Comparison of ENCODE assay signal across 23 cellular contexts in genomic region chr11:64278576-64279190, GRCh38. TPM values are rescaled to one million over a fixed set of nuclear protein-coding genes. Genes with fewer than 3 reads are reported as not detected.
DNase-seq lines count a peak whose midpoint lies in the region; ATAC-seq and TF ChIP-seq lines count a peak whose summit lies in the region.
"Had no signal": no experiment of that assay in that cellular context is flagged by ENCODE, and none has a peak within 500 bp of the region (broad histone marks: within the 10 kb centered on the region; RNA-seq: fewer than 3 reads in every experiment).

No MANE protein-coding gene starts in this region.

- H3K27me3 ChIP-seq in neural progenitor cell: no peaks in the 10 kb centered on the region
- H3K27me3 ChIP-seq: BE2C, MG63 had no signal

- H3K36me3 Mint-ChIP-seq in activated CD8-positive, alpha-beta T cell treated with anti-CD3 and anti-CD28 coated beads, Interleukin-2, amount 10 ng/mL, durations not matched to agents 7 days and 5 days (ENCODE audit: low read depth): peaks cover 32% of the 10 kb centered on the region
- H3K36me3 Mint-ChIP-seq in activated CD8-positive, alpha-beta T cell treated with anti-CD3 and anti-CD28 coated beads for 36 hours (ENCODE audit: low read depth): peaks cover 6% of the 10 kb centered on the region
- H3K36me3 Mint-ChIP-seq in dendritic cell treated with granulocyte-macrophage colony-stimulating factor and Interleukin-4, amounts not matched to agents 40 ng/mL and 50 ng/mL, for 4 days (ENCODE audit: low read depth): peaks cover 76% of the 10 kb centered on the region
- H3K36me3 Mint-ChIP-seq in neural progenitor cell: peaks cover 12% of the 10 kb centered on the region

- DNase-seq in activated CD8-positive, alpha-beta T cell treated with anti-CD3 and anti-CD28 coated beads, Interleukin-2, amount 10 ng/mL, durations not matched to agents 7 days and 5 days: no peak
- DNase-seq in activated CD8-positive, alpha-beta T cell treated with anti-CD3 and anti-CD28 coated beads for 36 hours: no peak
- DNase-seq in neural progenitor cell (ENCODE audit: low spot score): no peak
- no peak for DNase-seq in germinal center (ENCODE audit: low spot score)
- DNase-seq in T1000 (lab: John Stamatoyannopoulos, UW): no peak
- DNase-seq: BE2C; CD4-positive, CD25-positive, alpha-beta regulatory T cell; COR-L47; DMS 273 treated with DMSO at 0.1 percent for 48 hours; DND-41; Karpas-422; MG63; NCI-H1048; NCI-H1436 treated with DMSO at 0.1 percent for 48 hours; NCI-H2029; NCI-H345; NCI-H526 had no signal

- H3K4me3 ChIP-seq in neural progenitor cell: no peak overlapping the region
- H3K4me3 ChIP-seq: MG63 had no signal

- H2AFZ ChIP-seq in neural progenitor cell (replicated peaks): no peak overlapping the region

- H3K4me1 ChIP-seq in neural progenitor cell: no peaks in the 10 kb centered on the region
- H3K4me1 ChIP-seq: BE2C had no signal

- peaks cover 3% of the 10 kb centered on the region for H3K79me2 ChIP-seq in neural progenitor cell (ENCODE audit: low read depth)

- CTCF ChIA-PET in activated CD8-positive, alpha-beta T cell treated with anti-CD3 and anti-CD28 coated beads, Interleukin-2, amount 10 ng/mL, durations not matched to agents 7 days and 5 days (lab: Charles Lee): interaction anchor here (15.6 kb wide), 1 partner anchor 24 kb away, joined by 148 read pairs; the partner anchor contains the start of genes CATSPERZ and ESRRA
- CTCF ChIA-PET in activated CD8-positive, alpha-beta T cell treated with anti-CD3 and anti-CD28 coated beads for 36 hours (lab: Charles Lee): interaction anchor here (1.4 to 3.4 kb wide), 3 partner anchors 23 to 74 kb away, joined by 3 to 15 read pairs (median 4); partner anchors contain the start of gene CATSPERZ

- intact Hi-C loops in activated CD8-positive, alpha-beta T cell treated with anti-CD3 and anti-CD28 coated beads for 36 hours (cut with micrococcal nuclease): no loop called here
- intact Hi-C loops in dendritic cell treated with granulocyte-macrophage colony-stimulating factor and Interleukin-4, amounts not matched to agents 40 ng/mL and 50 ng/mL, for 4 days (cut with micrococcal nuclease): no loop called here

- no peaks in the 10 kb centered on the region for H3K9me3 ChIP-seq in neural progenitor cell (ENCODE audit: low read depth)
- H3K9me3 ChIP-seq: BE2C, MG63 had no signal

- no peaks in the 10 kb centered on the region for H3K36me3 ChIP-seq in neural progenitor cell
- H3K36me3 ChIP-seq: BE2C had no signal

- no peak overlapping the region for H3K27ac Mint-ChIP-seq in activated CD8-positive, alpha-beta T cell treated with anti-CD3 and anti-CD28 coated beads, Interleukin-2, amount 10 ng/mL, durations not matched to agents 7 days and 5 days
- no peak overlapping the region for H3K27ac Mint-ChIP-seq in activated CD8-positive, alpha-beta T cell treated with anti-CD3 and anti-CD28 coated beads for 36 hours
- H3K27ac Mint-ChIP-seq in dendritic cell treated with granulocyte-macrophage colony-stimulating factor and Interleukin-4, amounts not matched to agents 40 ng/mL and 50 ng/mL, for 4 days: peak overlapping the region; percentile 19
- no peak overlapping the region for H3K27ac Mint-ChIP-seq in neural progenitor cell
- H3K27ac Mint-ChIP-seq: CD4-positive, CD25-positive, alpha-beta regulatory T cell had no signal

- H4K20me1 ChIP-seq in neural progenitor cell (ENCODE audit: low read depth): no peaks in the 10 kb centered on the region

- no peaks in the 10 kb centered on the region for H3K27me3 Mint-ChIP-seq in activated CD8-positive, alpha-beta T cell treated with anti-CD3 and anti-CD28 coated beads, Interleukin-2, amount 10 ng/mL, durations not matched to agents 7 days and 5 days (ENCODE audit: low read depth)
- no peaks in the 10 kb centered on the region for H3K27me3 Mint-ChIP-seq in activated CD8-positive, alpha-beta T cell treated with anti-CD3 and anti-CD28 coated beads for 36 hours
- no peaks in the 10 kb centered on the region for H3K27me3 Mint-ChIP-seq in dendritic cell treated with granulocyte-macrophage colony-stimulating factor and Interleukin-4, amounts not matched to agents 40 ng/mL and 50 ng/mL, for 4 days
- H3K27me3 Mint-ChIP-seq in neural progenitor cell (ENCODE audit: insufficient read depth, low read depth): peaks cover 3% of the 10 kb centered on the region
- H3K27me3 Mint-ChIP-seq: CD4-positive, CD25-positive, alpha-beta regulatory T cell had no signal

- H3K9me3 Mint-ChIP-seq in activated CD8-positive, alpha-beta T cell treated with anti-CD3 and anti-CD28 coated beads, Interleukin-2, amount 10 ng/mL, durations not matched to agents 7 days and 5 days (ENCODE audit: insufficient read depth): no peaks in the 10 kb centered on the region
- no peaks in the 10 kb centered on the region for H3K9me3 Mint-ChIP-seq in activated CD8-positive, alpha-beta T cell treated with anti-CD3 and anti-CD28 coated beads for 36 hours
- no peaks in the 10 kb centered on the region for H3K9me3 Mint-ChIP-seq in dendritic cell treated with granulocyte-macrophage colony-stimulating factor and Interleukin-4, amounts not matched to agents 40 ng/mL and 50 ng/mL, for 4 days
- no peaks in the 10 kb centered on the region for H3K9me3 Mint-ChIP-seq in neural progenitor cell
- H3K9me3 Mint-ChIP-seq: CD4-positive, CD25-positive, alpha-beta regulatory T cell had no signal

- peak; percentile 13 for ATAC-seq in activated CD8-positive, alpha-beta T cell treated with anti-CD3 and anti-CD28 coated beads, Interleukin-2, amount 10 ng/mL, durations not matched to agents 7 days and 5 days
- no peak for ATAC-seq in activated CD8-positive, alpha-beta T cell treated with anti-CD3 and anti-CD28 coated beads for 36 hours
- ATAC-seq in HG03095 (IDR thresholded peaks at IDR 0.05; ENCODE audit: unreplicated experiment): no peak

- peaks cover 24% of the 10 kb centered on the region for H3K4me1 Mint-ChIP-seq in activated CD8-positive, alpha-beta T cell treated with anti-CD3 and anti-CD28 coated beads, Interleukin-2, amount 10 ng/mL, durations not matched to agents 7 days and 5 days (ENCODE audit: low read depth)
- H3K4me1 Mint-ChIP-seq in activated CD8-positive, alpha-beta T cell treated with anti-CD3 and anti-CD28 coated beads for 36 hours (ENCODE audit: low read depth): peaks cover 4% of the 10 kb centered on the region
- peaks cover 40% of the 10 kb centered on the region for H3K4me1 Mint-ChIP-seq in dendritic cell treated with granulocyte-macrophage colony-stimulating factor and Interleukin-4, amounts not matched to agents 40 ng/mL and 50 ng/mL, for 4 days (ENCODE audit: low read depth)
- peaks cover 15% of the 10 kb centered on the region for H3K4me1 Mint-ChIP-seq in neural progenitor cell

- H3F3A ChIP-seq in neural progenitor cell (ENCODE audit: low read depth): peaks cover under 1% of the 10 kb centered on the region

- H3K4me2 ChIP-seq in neural progenitor cell: no peak overlapping the region

- POLR2A ChIA-PET in activated CD8-positive, alpha-beta T cell treated with anti-CD3 and anti-CD28 coated beads, Interleukin-2, amount 10 ng/mL, durations not matched to agents 7 days and 5 days (lab: Charles Lee): interaction anchor here (1.7 kb wide), 1 partner anchor 10 kb away, joined by 4 read pairs; no protein-coding TSS in a partner anchor
- POLR2A ChIA-PET in activated CD8-positive, alpha-beta T cell treated with anti-CD3 and anti-CD28 coated beads for 36 hours (lab: Charles Lee): interaction anchor here (3.1 kb wide), 1 partner anchor 8 kb away, joined by 9 read pairs; no protein-coding TSS in a partner anchor

- H3K27ac ChIP-seq in VCaP (peak overlapping the region; percentile 2; the same call in 1 of the 2 replicates), neural progenitor cell (no peak overlapping the region)
- H3K27ac ChIP-seq: 22Rv1 had no signal

- TF ChIP-seq CTCF in activated CD8-positive, alpha-beta T cell treated with anti-CD3 and anti-CD28 coated beads for 36 hours (IDR thresholded peaks at IDR 0.05): no peak
- TF ChIP-seq CTCF in VCaP (conservative IDR thresholded peaks at IDR 0.05) (no peak; the same call in 1 of the 2 replicates), neural progenitor cell (IDR thresholded peaks at IDR 0.05) (no peak)

- H3K4me3 Mint-ChIP-seq in activated CD8-positive, alpha-beta T cell treated with anti-CD3 and anti-CD28 coated beads, Interleukin-2, amount 10 ng/mL, durations not matched to agents 7 days and 5 days: no peak overlapping the region
- H3K4me3 Mint-ChIP-seq in activated CD8-positive, alpha-beta T cell treated with anti-CD3 and anti-CD28 coated beads for 36 hours: no peak overlapping the region
- H3K4me3 Mint-ChIP-seq in dendritic cell treated with granulocyte-macrophage colony-stimulating factor and Interleukin-4, amounts not matched to agents 40 ng/mL and 50 ng/mL, for 4 days: no peak overlapping the region
- H3K4me3 Mint-ChIP-seq in neural progenitor cell: peak overlapping the region; percentile 1

- H3K9ac ChIP-seq in neural progenitor cell: no peak overlapping the region

RNA-seq across cellular contexts. Expression of gene BAD, which starts 5.8 kb away (rescaled TPM):
- 10 to 100 TPM; 38.3 to 43.9 TPM for total RNA-seq in activated CD8-positive, alpha-beta T cell treated with anti-CD3 and anti-CD28 coated beads, Interleukin-2, amount 10 ng/mL, durations not matched to agents 7 days and 5 days
- 10 to 100 TPM; 17.2 to 17.7 TPM for total RNA-seq in activated CD8-positive, alpha-beta T cell treated with anti-CD3 and anti-CD28 coated beads for 36 hours
- total RNA-seq in neural progenitor cell (ENCODE audit: low replicate concordance): 19.0 and 49.6 TPM in 2 replicates

RNA-seq across cellular contexts. Expression of gene GPR137, which starts 7.0 kb away (rescaled TPM):
- 10 to 100 TPM; 25.3 to 26.8 TPM for total RNA-seq in activated CD8-positive, alpha-beta T cell treated with anti-CD3 and anti-CD28 coated beads, Interleukin-2, amount 10 ng/mL, durations not matched to agents 7 days and 5 days
- 10 to 100 TPM; 23.7 to 28.5 TPM for total RNA-seq in activated CD8-positive, alpha-beta T cell treated with anti-CD3 and anti-CD28 coated beads for 36 hours
- 4.9 and 30.8 TPM in 2 replicates for total RNA-seq in neural progenitor cell (ENCODE audit: low replicate concordance)

RNA-seq across cellular contexts. Expression of gene KCNK4, which starts 12.4 kb away (rescaled TPM):
- not detected for total RNA-seq in activated CD8-positive, alpha-beta T cell treated with anti-CD3 and anti-CD28 coated beads, Interleukin-2, amount 10 ng/mL, durations not matched to agents 7 days and 5 days
- total RNA-seq in activated CD8-positive, alpha-beta T cell treated with anti-CD3 and anti-CD28 coated beads for 36 hours: under 1 TPM in 1 of 2 experiments, not detected in 1; 0.23 TPM
- total RNA-seq in neural progenitor cell (ENCODE audit: low replicate concordance): 0.19 TPM in 1 of 2 replicates, not detected in the other
- total RNA-seq: CD4-positive, CD25-positive, alpha-beta regulatory T cell; HT-29 had no signal

RNA-seq across cellular contexts. Expression of gene CATSPERZ, which starts 21.5 kb away (rescaled TPM):
- total RNA-seq in activated CD8-positive, alpha-beta T cell treated with anti-CD3 and anti-CD28 coated beads, Interleukin-2, amount 10 ng/mL, durations not matched to agents 7 days and 5 days: not detected
- total RNA-seq in activated CD8-positive, alpha-beta T cell treated with anti-CD3 and anti-CD28 coated beads for 36 hours: under 1 TPM in 1 of 2 experiments, not detected in 1; 0.52 TPM
- total RNA-seq in neural progenitor cell (ENCODE audit: low replicate concordance): 0.22 TPM in 1 of 2 replicates, not detected in the other
- total RNA-seq: CD4-positive, CD25-positive, alpha-beta regulatory T cell; G401 had no signal

RNA-seq across cellular contexts. Expression of gene ESRRA, which starts 26.6 kb away (rescaled TPM):
- 10 to 100 TPM; 42.7 to 43.2 TPM for total RNA-seq in activated CD8-positive, alpha-beta T cell treated with anti-CD3 and anti-CD28 coated beads, Interleukin-2, amount 10 ng/mL, durations not matched to agents 7 days and 5 days
- 10 to 100 TPM; 37.5 to 42.4 TPM for total RNA-seq in activated CD8-positive, alpha-beta T cell treated with anti-CD3 and anti-CD28 coated beads for 36 hours
- total RNA-seq in neural progenitor cell (ENCODE audit: low replicate concordance): 5.5 and 22.0 TPM in 2 replicates
